Comparison of ENCODE assay signal across 2 cellular contexts in the genomic region with DNA sequence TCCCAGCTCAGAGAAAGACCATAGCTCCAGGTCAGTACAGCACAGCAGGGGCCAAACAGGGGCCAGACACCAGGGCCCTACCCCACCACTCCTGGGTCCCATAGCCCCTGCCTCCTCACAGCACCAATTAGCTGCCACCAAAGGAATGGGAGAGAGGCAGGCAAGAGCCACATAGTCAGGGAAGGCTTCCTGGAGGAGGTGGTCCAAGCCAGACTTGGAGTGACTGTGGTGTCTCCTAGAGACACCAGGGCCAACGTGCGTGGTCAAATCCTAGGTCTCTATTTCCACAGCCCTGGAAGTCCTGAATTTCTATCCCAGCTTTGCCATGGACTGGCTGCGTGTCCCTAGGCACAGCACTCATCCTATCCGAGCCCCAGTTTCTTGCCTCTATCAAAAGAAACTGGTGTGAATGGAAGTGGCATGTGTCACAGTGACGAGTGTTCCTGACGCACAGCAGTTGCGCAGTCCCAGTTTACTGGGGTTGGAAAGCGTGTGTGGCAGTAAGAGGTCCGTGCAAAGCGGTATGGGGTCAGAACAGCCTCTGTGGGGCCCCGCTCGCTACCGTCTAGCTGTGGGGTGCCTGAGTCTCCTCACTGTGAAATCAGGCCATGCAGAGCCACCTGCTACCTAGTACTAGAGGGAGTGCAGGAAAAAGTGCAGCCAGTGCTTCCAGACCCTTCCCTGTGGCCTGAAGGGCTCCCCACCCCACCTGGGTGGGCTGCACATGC.
TF ChIP-seq lines count a peak whose summit lies in the region.

No MANE protein-coding gene starts in this region.

TF ChIP-seq in A549, 52 proteins besides CTCF, POLR2A, EP300 and RAD21:
- TF ChIP-seq EHF (CRISPR knock-in tag; IDR thresholded peaks at IDR 0.05) = no peak
- no peak for TF ChIP-seq NR3C1 (IDR thresholded peaks at IDR 0.05)
- TF ChIP-seq ZFP36 (IDR thresholded peaks at IDR 0.05; ENCODE audit: borderline replicate concordance, partially characterized antibody) = peak; percentile 90
- TF ChIP-seq RCOR1 (IDR thresholded peaks at IDR 0.05; ENCODE audit: low read depth, low read length) = no peak

TF ChIP-seq in K562, 482 proteins besides CTCF, POLR2A, EP300 and RAD21:
- TF ChIP-seq RBM25 (IDR thresholded peaks at IDR 0.05; ENCODE audit: low read depth, low read length, severe bottlenecking) (peak; percentile 33), RBBP5 (IDR thresholded peaks at IDR 0.05; ENCODE audit: borderline replicate concordance, insufficient read depth, low read length, poor library complexity, severe bottlenecking) (no peak), ZFP36 (IDR thresholded peaks at IDR 0.05; ENCODE audit: low read depth, low read length, partially characterized antibody) (peak; percentile 90)
